Comparison of ENCODE assay signal across 8 cellular contexts in genomic region chr20:35699914-35700624, GRCh38. TPM values are rescaled to one million over a fixed set of nuclear protein-coding genes. Genes with fewer than 3 reads are reported as not detected.
DNase-seq lines count a peak whose midpoint lies in the region; ATAC-seq, FAIRE-seq and TF ChIP-seq lines count a peak whose summit lies in the region.

No MANE protein-coding gene starts in this region.

- H3K27me3 Mint-ChIP-seq in memory B cell, result no peaks in the 10 kb centered on the region

- no peaks in the 10 kb centered on the region for H3K9me3 ChIP-seq in heart left ventricle
- H3K9me3 ChIP-seq in GM12878 (replicated peaks; ENCODE audit: control insufficient read depth, insufficient read depth, low read length), result no peaks in the 10 kb centered on the region
- H3K9me3 ChIP-seq in vagina, result no peaks in the 10 kb centered on the region

- TF ChIP-seq RAD21 in GM12878 (IDR thresholded peaks at IDR 0.05; ENCODE audit: insufficient read depth, low read depth, low read length), result no peak

- peaks cover 18% of the 10 kb centered on the region for H3K4me1 Mint-ChIP-seq in memory B cell

- POLR2A ChIA-PET in GM12878 (lab: Charles Lee), result interaction anchor here (2.0 to 3.6 kb wide), 3 partner anchors 12 to 43 kb away, joined by 4 to 20 read pairs (median 10); partner anchors contain the start of gene RBM39

- peak overlapping the region; percentile 95 for H3K4me3 Mint-ChIP-seq in memory B cell

- no peak for FAIRE-seq in GM12878 (lab: Jason Lieb, UNC)

- H3K9me3 Mint-ChIP-seq in memory B cell, result no peaks in the 10 kb centered on the region

- RAD21 ChIA-PET in GM12878 (lab: Charles Lee; ENCODE audit: unreplicated experiment), result interaction anchor here (1.0 to 1.5 kb wide), 3 partner anchors 36 to 210 kb away, joined by 3 to 4 read pairs (median 3); no protein-coding TSS in a partner anchor

- peak overlapping the region; percentile 97 for H2AFZ ChIP-seq in GM12878 (ENCODE audit: control insufficient read depth, low read depth, low read length)

- H3K27ac ChIP-seq in heart left ventricle, result peak overlapping the region; percentile 76 to 94 (median 91)
- H3K27ac ChIP-seq in GM12878 (ENCODE audit: control insufficient read depth, insufficient read depth), result peak overlapping the region; percentile 87
- H3K27ac ChIP-seq in vagina, result peak overlapping the region; percentile 84

- H4K20me1 ChIP-seq in GM12878 (ENCODE audit: control insufficient read depth, insufficient read depth), result no peaks in the 10 kb centered on the region; the same call in 1 of the 2 replicates

- CTCF ChIA-PET in GM12878 (lab: Yijun Ruan, JAX), result interaction anchor here (1.1 to 1.6 kb wide), 8 partner anchors 9 to 159 kb away, joined by 3 to 4 read pairs (median 3); partner anchors contain the start of gene RBM39

- H3K27me3 ChIP-seq in heart left ventricle, result no peaks in the 10 kb centered on the region
- no peaks in the 10 kb centered on the region for H3K27me3 ChIP-seq in GM12878 (replicated peaks in 1 of 2; ENCODE audit: control insufficient read depth in 2 of 2, insufficient read depth in 2 of 2, low read length in 1 of 2)
- no peaks in the 10 kb centered on the region for H3K27me3 ChIP-seq in vagina

- 21 to 25% (median 23%) methylated on average over 7 of the region's 7 CpGs for WGBS in heart left ventricle, 4 donors
- 2% methylated on average over 7 of the region's 7 CpGs for WGBS in GM12878 (ENCODE audit: insufficient coverage, insufficient replicate concordance, low lambda C conversion rate, missing lambda C conversion rate)

- H3K4me2 ChIP-seq in GM12878 (ENCODE audit: control insufficient read depth, insufficient read depth), result peak overlapping the region; percentile 94

- peak overlapping the region; percentile 68 to 99 (median 88) for H3K4me3 ChIP-seq in heart left ventricle
- peak overlapping the region; percentile 71 for H3K4me3 ChIP-seq in GM12878
- H3K4me3 ChIP-seq in vagina, result peak overlapping the region; percentile 79 to 89

- H3K36me3 Mint-ChIP-seq in memory B cell, result peaks cover 13% of the 10 kb centered on the region

- DNase-seq in heart left ventricle (no peak), left cardiac atrium (no peak), GM12878 (ENCODE audit: low read depth, low spot score) (no peak), memory B cell (ENCODE audit: low spot score in 2 of 2) (no peak), vagina (ENCODE audit: extremely low spot score in 2 of 2) (peak in 1 of 2 donors; percentile 2), NCI-H1092 treated with DMSO at 0.1 percent for 48 hours (lab: John Stamatoyannopoulos, UW) (no peak), AG08395 (ENCODE audit: low spot score) (no peak)

- peaks cover 4 to 31% (median 18%) of the 10 kb centered on the region in 12 donors for H3K4me1 ChIP-seq in heart left ventricle
- peaks cover 11% of the 10 kb centered on the region; the same call in 1 of the 2 replicates for H3K4me1 ChIP-seq in GM12878 (ENCODE audit: control insufficient read depth, insufficient read depth, low read length)
- H3K4me1 ChIP-seq in vagina, result peaks cover 24% of the 10 kb centered on the region

- H3K36me3 ChIP-seq in heart left ventricle (peaks cover 0 to 65% (median 60%) of the 10 kb centered on the region in 9 donors), GM12878 (ENCODE audit: control insufficient read depth in 2 of 2, insufficient read depth in 2 of 2, low read length in 1 of 2) (peaks cover 4 to 31% of the 10 kb centered on the region in 2 experiments), vagina (peaks cover 5 to 47% of the 10 kb centered on the region in 2 donors)

- H3K79me2 ChIP-seq in GM12878 (ENCODE audit: control insufficient read depth, insufficient read depth, low read length), result peaks cover 27% of the 10 kb centered on the region

- in situ Hi-C loops in GM12878 (cut with MboI), result no loop called here

- peak overlapping the region; percentile 92 for H3K27ac Mint-ChIP-seq in memory B cell

- ATAC-seq in heart left ventricle (no peak), left cardiac atrium (no peak), GM12878 (no peak), memory B cell (ENCODE audit: low read depth) (no peak), HG02642 (IDR thresholded peaks at IDR 0.05; ENCODE audit: poor library complexity, unreplicated experiment) (no peak)

- BruUV-seq in GM12878 (replicated peaks; lab: Mats Ljungman, UMichigan), result no TSS peak

- intact Hi-C loops in heart left ventricle (cut with DNase I) (loop anchor here in 4 of 10 donors (1.0 to 10.0 kb wide), 7 partner anchors 37 to 238 kb away; partner anchors contain the start of gene RBM39 (in 1 of the 4)), left cardiac atrium (cut with DNase I) (loop anchor here (5.0 to 10.0 kb wide), 2 partner anchors 37 to 185 kb away; no protein-coding TSS in a partner anchor), GM12878 (cut with micrococcal nuclease; ENCODE audit: unreplicated experiment) (loop anchor here (2.0 to 5.0 kb wide), 2 partner anchors 98 to 237 kb away; no protein-coding TSS in a partner anchor), vagina (cut with DNase I) (loop anchor here (2.0 kb wide), 1 partner anchor 43 kb away; the partner anchor contains the start of gene RBM39)

- SMC1A ChIA-PET in GM12878 (lab: Charles Lee; ENCODE audit: uncharacterized antibody, unreplicated experiment), result interaction anchor here (1.0 to 1.2 kb wide), 3 partner anchors 10 to 43 kb away, joined by 3 to 4 read pairs (median 4); no protein-coding TSS in a partner anchor

- no peak for TF ChIP-seq CTCF in heart left ventricle (IDR thresholded peaks at IDR 0.05)
- no peak for TF ChIP-seq CTCF in GM12878 (IDR thresholded peaks at IDR 0.05 in 2 of 3, conservative IDR thresholded peaks at IDR 0.05 in 1 of 3; ENCODE audit: control insufficient read depth in 2 of 3, extremely low read depth in 1 of 3, insufficient read depth in 1 of 3, low read depth in 3 of 3, low read length in 3 of 3)
- TF ChIP-seq CTCF in vagina (IDR thresholded peaks at IDR 0.05), result no peak

- TF ChIP-seq EP300 in GM12878 (IDR thresholded peaks at IDR 0.05; ENCODE audit: borderline replicate concordance in 1 of 2, control insufficient read depth in 1 of 2, low read depth in 2 of 2, low read length in 2 of 2), result no peak

- peak overlapping the region; percentile 96 for H3K9ac ChIP-seq in GM12878 (ENCODE audit: control insufficient read depth, insufficient read depth, low read length)

- TF ChIP-seq POLR2A in heart left ventricle (IDR thresholded peaks at IDR 0.05), result no peak
- TF ChIP-seq POLR2A in GM12878 (IDR thresholded peaks at IDR 0.05; ENCODE audit: low read depth, low read length), result no peak
- no peak for TF ChIP-seq POLR2A in vagina (IDR thresholded peaks at IDR 0.05)

RNA-seq across cellular contexts. Expression of gene ROMO1, which starts 0.9 kb away (rescaled TPM):
- total RNA-seq in heart left ventricle (100 to 1,000 TPM; 120 to 591 (median 174) TPM), left cardiac atrium (100 to 1,000 TPM; 172 to 184 TPM), GM12878 (2014; rRNA removed) (319 and 354 TPM in 2 replicates), GM12878 (2014; rRNA removed; fragmentation: Illumina TruSeq; extraction: Trizol) (50.9 and 66.5 TPM in 2 replicates), GM12878 (2021) (154 and 161 TPM in 2 replicates), vagina (248 TPM)
- polyA plus RNA-seq in heart left ventricle (100 to 1,000 TPM; 241 to 534 TPM), GM12878 (2011; rRNA removed) (50.2 and 103 TPM in 2 replicates), GM12878 (2014; fragmentation: Illumina TruSeq; extraction: Trizol) (3.7 and 23.2 TPM in 2 replicates), GM12878 (2014; fragmentation: Nextera tagmentation; extraction: Ambion mirVana) (100 to 1,000 TPM; 565 to 631 TPM), GM12878 (2014; rRNA removed) (349 and 538 TPM in 2 replicates), GM12878 (2016; fragmentation: Nextera tagmentation; extraction: Ambion mirVana) (100 to 1,000 TPM; 502 to 547 TPM)
- 3.6 and 6.1 TPM in 2 replicates for total RNA-seq in GM12878 (2013; cell fraction: nucleolus; rRNA removed)
- polyA plus RNA-seq in GM12878 (2011; ENCODE audit: low read depth), result 238 TPM
- polyA plus RNA-seq in GM12878 (2011; cell fraction: cytosol; rRNA removed), result 335 and 406 TPM in 2 replicates
- 128 and 138 TPM in 2 replicates for polyA plus RNA-seq in GM12878 (2011; cell fraction: nucleus; rRNA removed)
- 209 and 246 TPM in 2 replicates for polyA plus RNA-seq in GM12878 (2012)
- 14.2 and 36.2 TPM in 2 replicates for polyA minus RNA-seq in GM12878 (2011; rRNA and poly(A)+ RNA removed)
- 25.7 and 29.7 TPM in 2 replicates for polyA minus RNA-seq in GM12878 (2011; cell fraction: cytosol; rRNA and poly(A)+ RNA removed)
- polyA minus RNA-seq in GM12878 (2011; cell fraction: nucleus; rRNA and poly(A)+ RNA removed), result 11.8 and 20.9 TPM in 2 replicates

RNA-seq across cellular contexts. Expression of gene NFS1, which starts 0.9 kb away (rescaled TPM):
- total RNA-seq in heart left ventricle, result 10 to 100 TPM; 38.1 to 67.5 (median 58.3) TPM
- 10 to 100 TPM; 27.4 to 59.9 TPM for polyA plus RNA-seq in heart left ventricle
- 10 to 100 TPM; 33.6 to 36.8 TPM for total RNA-seq in left cardiac atrium
- total RNA-seq in GM12878 (2013; cell fraction: nucleolus; rRNA removed), result 33.5 and 39.1 TPM in 2 replicates
- total RNA-seq in GM12878 (2014; rRNA removed), result 36.9 and 46.6 TPM in 2 replicates
- total RNA-seq in GM12878 (2014; rRNA removed; fragmentation: Illumina TruSeq; extraction: Trizol), result 26.9 and 28.2 TPM in 2 replicates
- total RNA-seq in GM12878 (2021), result 40.2 and 41.0 TPM in 2 replicates
- polyA plus RNA-seq in GM12878 (2011; ENCODE audit: low read depth), result 28.4 TPM
- polyA plus RNA-seq in GM12878 (2011; rRNA removed), result 55.3 and 62.9 TPM in 2 replicates
- 66.6 and 112 TPM in 2 replicates for polyA plus RNA-seq in GM12878 (2011; cell fraction: cytosol; rRNA removed)
- 77.6 and 111 TPM in 2 replicates for polyA plus RNA-seq in GM12878 (2011; cell fraction: nucleus; rRNA removed)
- polyA plus RNA-seq in GM12878 (2012), result 19.9 and 31.2 TPM in 2 replicates
- 32.3 and 34.4 TPM in 2 replicates for polyA plus RNA-seq in GM12878 (2014; fragmentation: Illumina TruSeq; extraction: Trizol)
- 10 to 100 TPM in 1 of 2 experiments, 1 to 10 TPM in 1; 9.2 to 17.8 TPM for polyA plus RNA-seq in GM12878 (2014; fragmentation: Nextera tagmentation; extraction: Ambion mirVana)
- 69.2 and 74.1 TPM in 2 replicates for polyA plus RNA-seq in GM12878 (2014; rRNA removed)
- 10 to 100 TPM; 41.1 to 45.0 TPM for polyA plus RNA-seq in GM12878 (2016; fragmentation: Nextera tagmentation; extraction: Ambion mirVana)
- 43.2 and 49.5 TPM in 2 replicates for polyA minus RNA-seq in GM12878 (2011; rRNA and poly(A)+ RNA removed)
- polyA minus RNA-seq in GM12878 (2011; cell fraction: cytosol; rRNA and poly(A)+ RNA removed), result 9.8 and 15.6 TPM in 2 replicates
- 8.1 and 15.0 TPM in 2 replicates for polyA minus RNA-seq in GM12878 (2011; cell fraction: nucleus; rRNA and poly(A)+ RNA removed)
- 15.2 TPM for total RNA-seq in vagina

RNA-seq across cellular contexts. Expression of gene CPNE1, which starts 35.4 kb away (rescaled TPM):
- 10 to 100 TPM; 25.7 to 75.6 (median 56.1) TPM for total RNA-seq in heart left ventricle
- 10 to 100 TPM; 37.8 to 55.4 TPM for polyA plus RNA-seq in heart left ventricle
- total RNA-seq in left cardiac atrium, result 10 to 100 TPM; 69.1 to 84.1 TPM
- total RNA-seq in GM12878 (2013; cell fraction: nucleolus; rRNA removed), result 116 and 119 TPM in 2 replicates
- 185 and 191 TPM in 2 replicates for total RNA-seq in GM12878 (2014; rRNA removed)
- total RNA-seq in GM12878 (2014; rRNA removed; fragmentation: Illumina TruSeq; extraction: Trizol), result 75.7 and 84.9 TPM in 2 replicates
- 209 and 214 TPM in 2 replicates for total RNA-seq in GM12878 (2021)
- polyA plus RNA-seq in GM12878 (2011; ENCODE audit: low read depth), result 241 TPM
- 90.0 and 125 TPM in 2 replicates for polyA plus RNA-seq in GM12878 (2011; rRNA removed)
- polyA plus RNA-seq in GM12878 (2011; cell fraction: cytosol; rRNA removed), result 216 and 299 TPM in 2 replicates
- polyA plus RNA-seq in GM12878 (2011; cell fraction: nucleus; rRNA removed), result 406 and 469 TPM in 2 replicates
- 202 and 220 TPM in 2 replicates for polyA plus RNA-seq in GM12878 (2012)
- polyA plus RNA-seq in GM12878 (2014; fragmentation: Illumina TruSeq; extraction: Trizol), result 96.9 and 136 TPM in 2 replicates
- polyA plus RNA-seq in GM12878 (2014; fragmentation: Nextera tagmentation; extraction: Ambion mirVana), result 100 to 1,000 TPM in 1 of 2 experiments, 10 to 100 TPM in 1; 85.7 to 127 TPM
- 155 and 157 TPM in 2 replicates for polyA plus RNA-seq in GM12878 (2014; rRNA removed)
- polyA plus RNA-seq in GM12878 (2016; fragmentation: Nextera tagmentation; extraction: Ambion mirVana), result 100 to 1,000 TPM; 165 to 184 TPM
- 126 TPM in 2 replicates for polyA minus RNA-seq in GM12878 (2011; rRNA and poly(A)+ RNA removed)
- 71.8 and 78.3 TPM in 2 replicates for polyA minus RNA-seq in GM12878 (2011; cell fraction: cytosol; rRNA and poly(A)+ RNA removed)
- polyA minus RNA-seq in GM12878 (2011; cell fraction: nucleus; rRNA and poly(A)+ RNA removed), result 91.3 and 138 TPM in 2 replicates
- 149 TPM for total RNA-seq in vagina

RNA-seq across cellular contexts. Expression of gene RBM12, which starts 35.4 kb away (rescaled TPM):
- total RNA-seq in heart left ventricle (10 to 100 TPM; 15.8 to 61.7 (median 44.4) TPM), left cardiac atrium (10 to 100 TPM; 44.6 to 62.7 TPM), GM12878 (2014; rRNA removed) (42.4 and 51.4 TPM in 2 replicates), GM12878 (2014; rRNA removed; fragmentation: Illumina TruSeq; extraction: Trizol) (61.5 and 68.4 TPM in 2 replicates), GM12878 (2021) (119 and 126 TPM in 2 replicates), vagina (26.8 TPM)
- polyA plus RNA-seq in heart left ventricle (10 to 100 TPM in 1 of 2 donors, 1 to 10 TPM in 1; 7.4 to 26.4 TPM), GM12878 (2011; rRNA removed) (142 and 153 TPM in 2 replicates), GM12878 (2014; fragmentation: Illumina TruSeq; extraction: Trizol) (136 and 144 TPM in 2 replicates), GM12878 (2014; fragmentation: Nextera tagmentation; extraction: Ambion mirVana) (10 to 100 TPM in 1 of 2 experiments, 1 to 10 TPM in 1; 4.7 to 11.4 TPM), GM12878 (2014; rRNA removed) (61.5 and 70.9 TPM in 2 replicates), GM12878 (2016; fragmentation: Nextera tagmentation; extraction: Ambion mirVana) (10 to 100 TPM; 46.6 to 48.6 TPM)
- total RNA-seq in GM12878 (2013; cell fraction: nucleolus; rRNA removed), result 119 and 124 TPM in 2 replicates
- polyA plus RNA-seq in GM12878 (2011; ENCODE audit: low read depth), result 24.1 TPM
- polyA plus RNA-seq in GM12878 (2011; cell fraction: cytosol; rRNA removed), result 123 and 124 TPM in 2 replicates
- 91.3 and 119 TPM in 2 replicates for polyA plus RNA-seq in GM12878 (2011; cell fraction: nucleus; rRNA removed)
- polyA plus RNA-seq in GM12878 (2012), result 34.4 and 39.2 TPM in 2 replicates
- 217 and 230 TPM in 2 replicates for polyA minus RNA-seq in GM12878 (2011; rRNA and poly(A)+ RNA removed)
- polyA minus RNA-seq in GM12878 (2011; cell fraction: cytosol; rRNA and poly(A)+ RNA removed), result 22.3 and 47.3 TPM in 2 replicates
- 25.1 and 56.5 TPM in 2 replicates for polyA minus RNA-seq in GM12878 (2011; cell fraction: nucleus; rRNA and poly(A)+ RNA removed)

RNA-seq across cellular contexts. Expression of gene RBM39, which starts 42.0 kb away (rescaled TPM):
- total RNA-seq in heart left ventricle, result 100 to 1,000 TPM in 7 of 9 donors, 10 to 100 TPM in 2; 72.6 to 147 (median 112) TPM
- 100 to 1,000 TPM in 1 of 2 donors, 10 to 100 TPM in 1; 90.4 to 165 TPM for polyA plus RNA-seq in heart left ventricle
- total RNA-seq in left cardiac atrium, result 100 to 1,000 TPM; 143 to 172 TPM
- total RNA-seq in GM12878 (2013; cell fraction: nucleolus; rRNA removed), result 1,290 and 1,415 TPM in 2 replicates
- total RNA-seq in GM12878 (2014; rRNA removed), result 261 and 305 TPM in 2 replicates
- 280 and 283 TPM in 2 replicates for total RNA-seq in GM12878 (2014; rRNA removed; fragmentation: Illumina TruSeq; extraction: Trizol)
- 188 and 216 TPM in 2 replicates for total RNA-seq in GM12878 (2021)
- polyA plus RNA-seq in GM12878 (2011; ENCODE audit: low read depth), result 205 TPM
- polyA plus RNA-seq in GM12878 (2011; rRNA removed), result 248 and 261 TPM in 2 replicates
- 74.5 and 95.9 TPM in 2 replicates for polyA plus RNA-seq in GM12878 (2011; cell fraction: cytosol; rRNA removed)
- 645 and 683 TPM in 2 replicates for polyA plus RNA-seq in GM12878 (2011; cell fraction: nucleus; rRNA removed)
- polyA plus RNA-seq in GM12878 (2012), result 233 and 286 TPM in 2 replicates
- 205 and 235 TPM in 2 replicates for polyA plus RNA-seq in GM12878 (2014; fragmentation: Illumina TruSeq; extraction: Trizol)
- polyA plus RNA-seq in GM12878 (2014; fragmentation: Nextera tagmentation; extraction: Ambion mirVana), result 100 to 1,000 TPM; 135 to 150 TPM
- polyA plus RNA-seq in GM12878 (2014; rRNA removed), result 163 and 180 TPM in 2 replicates
- polyA plus RNA-seq in GM12878 (2016; fragmentation: Nextera tagmentation; extraction: Ambion mirVana), result 100 to 1,000 TPM; 219 to 232 TPM
- polyA minus RNA-seq in GM12878 (2011; rRNA and poly(A)+ RNA removed), result 139 and 204 TPM in 2 replicates
- polyA minus RNA-seq in GM12878 (2011; cell fraction: cytosol; rRNA and poly(A)+ RNA removed), result 50.1 and 57.2 TPM in 2 replicates
- 246 and 301 TPM in 2 replicates for polyA minus RNA-seq in GM12878 (2011; cell fraction: nucleus; rRNA and poly(A)+ RNA removed)
- total RNA-seq in vagina, result 370 TPM
